Comparison of ENCODE assay signal across 12 cellular contexts in the genomic region with DNA sequence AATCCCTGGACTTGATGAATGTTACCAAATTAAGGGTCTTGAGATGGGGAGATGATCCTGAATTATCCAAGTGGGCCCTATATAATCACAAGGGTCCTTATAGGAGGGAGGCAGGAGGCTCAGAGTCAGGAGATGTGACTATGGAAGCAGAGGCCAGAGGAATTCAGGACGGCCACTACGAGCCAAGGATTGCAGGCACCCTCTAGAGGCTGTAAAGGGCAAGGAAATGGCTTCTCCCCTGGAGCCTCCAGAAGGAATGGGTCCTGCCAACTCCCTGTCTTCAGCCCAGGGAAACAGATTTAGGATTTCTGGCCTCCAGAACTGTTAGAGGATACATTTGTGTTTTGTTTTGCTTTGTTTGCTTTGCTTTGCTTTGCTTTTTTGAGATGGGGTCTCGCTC. TPM values are rescaled to one million over a fixed set of nuclear protein-coding genes. Genes with fewer than 3 reads are reported as not detected.
A peak's percentile ranks its signal among the peaks of the same experiment; 100 is the strongest.
DNase-seq lines count a peak whose midpoint lies in the region; ATAC-seq and TF ChIP-seq lines count a peak whose summit lies in the region.
"Had no signal": no experiment of that assay in that cellular context is flagged by ENCODE, and none has a peak within 500 bp of the region (broad histone marks: within the 10 kb centered on the region; RNA-seq: fewer than 3 reads in every experiment).

No MANE protein-coding gene starts in this region.

- H3K27me3 ChIP-seq in breast epithelium, result no peaks in the 10 kb centered on the region
- no peaks in the 10 kb centered on the region for H3K27me3 ChIP-seq in fibroblast of lung (ENCODE audit: control insufficient read depth, insufficient read depth, low read length)
- no peaks in the 10 kb centered on the region for H3K27me3 ChIP-seq in upper lobe of right lung
- H3K27me3 ChIP-seq: neutrophil had no signal

- H3K79me2 ChIP-seq in fibroblast of lung (ENCODE audit: control insufficient read depth, insufficient read depth, low read length), result peaks cover 4% of the 10 kb centered on the region

- H3K36me3 ChIP-seq in breast epithelium (no peaks in the 10 kb centered on the region), fibroblast of lung (ENCODE audit: control insufficient read depth, insufficient read depth, low read length) (peaks cover 8% of the 10 kb centered on the region), upper lobe of right lung (no peaks in the 10 kb centered on the region)
- H3K36me3 ChIP-seq: neutrophil had no signal

- no peak for TF ChIP-seq POLR2A in breast epithelium (IDR thresholded peaks at IDR 0.05)

- no peak overlapping the region for H2AFZ ChIP-seq in fibroblast of lung (ENCODE audit: low read length)

- H3K27ac ChIP-seq in breast epithelium (no peak overlapping the region), fibroblast of lung (ENCODE audit: insufficient read depth, low read length) (no peak overlapping the region), upper lobe of right lung (no peak overlapping the region)
- H3K27ac ChIP-seq: neutrophil had no signal

- CTCF ChIA-PET in MCF 10A (lab: Yijun Ruan, JAX), result interaction anchor here (1.6 kb wide), 1 partner anchor 49 kb away, joined by 4 read pairs; no protein-coding TSS in a partner anchor

- H3K27me3 Mint-ChIP-seq in MCF 10A (ENCODE audit: insufficient read depth, unreplicated experiment), result no peaks in the 10 kb centered on the region

- no peak overlapping the region for H3K4me2 ChIP-seq in fibroblast of lung (ENCODE audit: extremely low read depth, insufficient read depth, low read length)

- H3K4me1 ChIP-seq in breast epithelium (no peaks in the 10 kb centered on the region), fibroblast of lung (ENCODE audit: control insufficient read depth, extremely low read depth, insufficient read depth, low read length) (peaks cover 30% of the 10 kb centered on the region), upper lobe of right lung (peaks cover 4% of the 10 kb centered on the region)

- H4K20me1 ChIP-seq in fibroblast of lung (ENCODE audit: control insufficient read depth, extremely low read depth, insufficient read depth, low read length), result no peaks in the 10 kb centered on the region

- BruUV-seq in MCF 10A (replicated peaks; lab: Mats Ljungman, UMichigan), result no TSS peak

- POLR2A ChIA-PET in MCF 10A (lab: Yijun Ruan, JAX), result interaction anchor here (1.9 kb wide), 1 partner anchor 9 kb away, joined by 5 read pairs; the partner anchor contains the start of gene BDKRB1

- H3K4me3 Mint-ChIP-seq in MCF 10A (ENCODE audit: unreplicated experiment), result no peak overlapping the region
- H3K4me3 Mint-ChIP-seq: activated CD8-positive, alpha-beta memory T cell treated with anti-CD3 and anti-CD28 coated beads, Interleukin-2, amount 10 ng/mL, durations not matched to agents 7 days and 5 days; CD4-positive, CD25-positive, alpha-beta regulatory T cell had no signal

- peak; percentile 40 for TF ChIP-seq CTCF in MCF 10A (IDR thresholded peaks at IDR 0.05; ENCODE audit: unreplicated experiment)
- peak in 1 of 3 donors; percentile 6 for TF ChIP-seq CTCF in breast epithelium (IDR thresholded peaks at IDR 0.05)
- peak; percentile 47 to 61 for TF ChIP-seq CTCF in fibroblast of lung (conservative IDR thresholded peaks at IDR 0.05 in 1 of 2, IDR thresholded peaks at IDR 0.05 in 1 of 2; ENCODE audit: low read depth in 1 of 2, low read length in 2 of 2)
- TF ChIP-seq CTCF in upper lobe of right lung (IDR thresholded peaks at IDR 0.05), result peak; percentile 29

- no peak overlapping the region for H3K4me3 ChIP-seq in breast epithelium
- no peak overlapping the region for H3K4me3 ChIP-seq in fibroblast of lung (replicated peaks in 1 of 4; ENCODE audit: control extremely low read depth in 1 of 4, insufficient read depth in 1 of 4, low read depth in 3 of 4, low read length in 4 of 4)
- no peak overlapping the region for H3K4me3 ChIP-seq in upper lobe of right lung

- H3K9me3 ChIP-seq in breast epithelium (no peaks in the 10 kb centered on the region), fibroblast of lung (ENCODE audit: control insufficient read depth, insufficient read depth, low read depth, low read length) (no peaks in the 10 kb centered on the region), upper lobe of right lung (no peaks in the 10 kb centered on the region)
- H3K9me3 ChIP-seq: neutrophil had no signal

- intact Hi-C loops in MCF 10A (cut with micrococcal nuclease) (no loop called here), breast epithelium (cut with DNase I; ENCODE audit: low total_unique reads) (no loop called here), upper lobe of right lung (cut with DNase I) (no loop called here)

- no peaks in the 10 kb centered on the region for H3K9me3 Mint-ChIP-seq in MCF 10A (ENCODE audit: unreplicated experiment)

- H3K9ac ChIP-seq in fibroblast of lung (ENCODE audit: insufficient read depth, low read length), result no peak overlapping the region

- ATAC-seq in upper lobe of right lung (peak; percentile 23), HG03354 (IDR thresholded peaks at IDR 0.05; ENCODE audit: poor library complexity, severe bottlenecking, unreplicated experiment) (no peak)
- ATAC-seq: activated CD8-positive, alpha-beta memory T cell treated with anti-CD3 and anti-CD28 coated beads, Interleukin-2, amount 10 ng/mL, durations not matched to agents 7 days and 5 days had no signal

- H3K36me3 Mint-ChIP-seq in MCF 10A (ENCODE audit: insufficient read depth, unreplicated experiment), result no peaks in the 10 kb centered on the region
- H3K36me3 Mint-ChIP-seq: activated CD8-positive, alpha-beta memory T cell treated with anti-CD3 and anti-CD28 coated beads, Interleukin-2, amount 10 ng/mL, durations not matched to agents 7 days and 5 days; CD4-positive, CD25-positive, alpha-beta regulatory T cell had no signal

- peaks cover 41% of the 10 kb centered on the region for H3K4me1 Mint-ChIP-seq in MCF 10A (ENCODE audit: insufficient read depth, unreplicated experiment)
- H3K4me1 Mint-ChIP-seq: activated CD8-positive, alpha-beta memory T cell treated with anti-CD3 and anti-CD28 coated beads, Interleukin-2, amount 10 ng/mL, durations not matched to agents 7 days and 5 days; CD4-positive, CD25-positive, alpha-beta regulatory T cell had no signal

- no peak overlapping the region for H3K27ac Mint-ChIP-seq in MCF 10A (ENCODE audit: low read depth, unreplicated experiment)
- H3K27ac Mint-ChIP-seq: activated CD8-positive, alpha-beta memory T cell treated with anti-CD3 and anti-CD28 coated beads, Interleukin-2, amount 10 ng/mL, durations not matched to agents 7 days and 5 days; CD4-positive, CD25-positive, alpha-beta regulatory T cell had no signal

- DNase-seq in MCF 10A (ENCODE audit: unreplicated experiment) (peak; percentile 73), breast epithelium (ENCODE audit: low spot score in 2 of 2) (no peak), RKO (ENCODE audit: low spot score) (peak; percentile 34), fibroblast of lung (ENCODE audit: low read depth in 2 of 2) (peak; percentile 36 to 70), upper lobe of right lung (no peak), kidney glomerular epithelial cell (lab: John Stamatoyannopoulos, UW) (no peak)
- no peak for DNase-seq in NK-92 treated with Interleukin-12 subunit alpha and Interleukin-12 subunit beta, amount 100 ng/mL, for 24 hours (lab: John Stamatoyannopoulos, UW)
- DNase-seq: activated CD8-positive, alpha-beta memory T cell treated with anti-CD3 and anti-CD28 coated beads, Interleukin-2, amount 10 ng/mL, durations not matched to agents 7 days and 5 days; CD4-positive, CD25-positive, alpha-beta regulatory T cell; MV-4-11 had no signal

RNA-seq across cellular contexts. Expression of gene BDKRB1, which starts 8.8 kb away (rescaled TPM):
- total RNA-seq in MCF 10A (2022) (0.32 and 0.51 TPM in 2 replicates), breast epithelium (1 to 10 TPM in 1 of 3 donors, not detected in 2; 5.9 TPM), fibroblast of lung (16.7 and 22.5 TPM in 2 replicates), upper lobe of right lung (not detected)
- 5.4 and 32.9 TPM in 2 replicates for polyA plus RNA-seq in fibroblast of lung
- 6.7 and 39.4 TPM in 2 replicates for polyA plus RNA-seq in fibroblast of lung (2012)
- polyA minus RNA-seq in fibroblast of lung (ENCODE audit: low replicate concordance), result 11.7 and 81.0 TPM in 2 replicates
- total RNA-seq: activated CD8-positive, alpha-beta memory T cell treated with anti-CD3 and anti-CD28 coated beads, Interleukin-2, amount 10 ng/mL, durations not matched to agents 7 days and 5 days; CD4-positive, CD25-positive, alpha-beta regulatory T cell had no signal
- polyA plus RNA-seq: CD4-positive, CD25-positive, alpha-beta regulatory T cell had no signal

Comparison
In these comparisons a context has a peak if more than half of its experiments do, and no peak if none do; other contexts are left out.
1. DNase-seq: peak in MCF 10A (single experiment), RKO (single experiment) and fibroblast of lung (2 of 2); none in breast epithelium (0 of 2), upper lobe of right lung (single experiment), NK-92 treated with Interleukin-12 subunit alpha and Interleukin-12 subunit beta, amount 100 ng/mL, for 24 hours (single experiment) and kidney glomerular epithelial cell (single experiment).